ENCODE assay signal across 8 cellular contexts in genomic region chr2:25043241-25043867, GRCh38.
DNase-seq lines count a peak whose midpoint lies in the region; ATAC-seq and TF ChIP-seq lines count a peak whose summit lies in the region.

No MANE protein-coding gene starts in this region.

- H3K27me3 ChIP-seq in DOHH2 (ENCODE audit: control insufficient read depth, low read length): peaks cover 45% of the 10 kb centered on the region

- DNase-seq in MV-4-11 (lab: John Stamatoyannopoulos, UW) (peak; percentile 66), activated T-cell treated with anti-CD3 and anti-CD28 coated beads for 48 hours (ENCODE audit: low read depth) (peak; percentile 50), glomerular visceral epithelial cell (ENCODE audit: extremely low spot score) (peak; percentile 63), GM19240 (ENCODE audit: insufficient read length, low spot score) (no peak)
- peak; percentile 40 to 53 for DNase-seq in stimulated activated CD4-positive, alpha-beta T cell treated with anti-CD3 and anti-CD28 coated beads, Interleukin-15, amount 100 ng/mL, for 48 hours (ENCODE audit: low read depth in 2 of 2)

- H3K4me1 ChIP-seq in DOHH2 (ENCODE audit: control insufficient read depth, low read length): peaks cover 25% of the 10 kb centered on the region

- no peaks in the 10 kb centered on the region for H3K79me2 ChIP-seq in DOHH2 (ENCODE audit: control insufficient read depth, low read length)

- no peak for ATAC-seq in HG02798 (IDR thresholded peaks at IDR 0.05; ENCODE audit: poor library complexity, unreplicated experiment)
- ATAC-seq in HG03175 (IDR thresholded peaks at IDR 0.05; ENCODE audit: unreplicated experiment): no peak

- no peak overlapping the region for H3K4me3 ChIP-seq in DOHH2 (ENCODE audit: low read length)

- no peaks in the 10 kb centered on the region for H4K20me1 ChIP-seq in DOHH2 (ENCODE audit: control insufficient read depth, insufficient read depth, low read depth, low read length)

- no peaks in the 10 kb centered on the region for H3K9me2 ChIP-seq in DOHH2 (replicated peaks; ENCODE audit: control insufficient read depth, low read length)

- H3K9me3 ChIP-seq in DOHH2 (ENCODE audit: control insufficient read depth, insufficient read depth, low read length): no peaks in the 10 kb centered on the region

- no peaks in the 10 kb centered on the region; the same call in 1 of the 2 replicates for H3F3A ChIP-seq in DOHH2 (ENCODE audit: control insufficient read depth, insufficient read depth)

- no peak overlapping the region for H3K27ac ChIP-seq in DOHH2 (ENCODE audit: low read depth, low read length)

- TF ChIP-seq CTCF in DOHH2 (IDR thresholded peaks at IDR 0.05; ENCODE audit: low read depth, low read length, poor library complexity, severe bottlenecking): no peak

- no peaks in the 10 kb centered on the region for H3K36me3 ChIP-seq in DOHH2 (ENCODE audit: control insufficient read depth, low read length)

- peak overlapping the region; percentile 82 for H3K4me2 ChIP-seq in DOHH2 (ENCODE audit: low read length)
